1 cellular context compared by ENCODE assay signal in the genomic region with DNA sequence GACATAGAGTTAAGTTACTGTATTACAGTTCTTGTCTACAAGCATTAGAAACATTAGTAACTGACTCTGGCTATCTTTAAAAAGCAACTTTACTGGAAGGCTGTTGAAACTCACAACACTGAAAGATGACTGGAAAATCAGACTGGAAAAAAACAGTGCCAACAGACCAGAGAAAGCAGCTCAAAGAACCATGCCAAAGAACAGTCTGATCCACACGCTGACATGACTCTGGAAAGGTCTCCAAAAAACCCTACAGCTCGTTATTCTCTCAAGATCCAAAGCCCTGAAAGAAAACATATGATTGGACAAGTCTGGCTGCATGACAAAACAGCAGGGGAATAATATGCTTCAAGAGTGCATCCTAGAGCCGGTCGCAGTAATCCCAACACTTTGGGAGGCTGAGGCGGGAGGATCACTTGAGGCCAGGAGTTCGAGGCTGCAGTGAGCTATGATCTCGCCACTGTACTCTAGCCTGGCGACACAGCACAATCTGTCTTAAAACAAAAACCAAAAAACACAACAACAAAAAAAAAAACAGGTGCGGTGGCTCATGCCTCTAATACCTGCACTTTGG.
TF ChIP-seq lines count a peak whose summit lies in the region.

No MANE protein-coding gene starts in this region.

TF ChIP-seq in K562, 482 proteins besides CTCF, POLR2A, EP300 and RAD21 (continued from another document):
- TF ChIP-seq CREB3L1 (IDR thresholded peaks at IDR 0.05; ENCODE audit: borderline replicate concordance, low read depth) = no peak
- TF ChIP-seq, protein P1, sequence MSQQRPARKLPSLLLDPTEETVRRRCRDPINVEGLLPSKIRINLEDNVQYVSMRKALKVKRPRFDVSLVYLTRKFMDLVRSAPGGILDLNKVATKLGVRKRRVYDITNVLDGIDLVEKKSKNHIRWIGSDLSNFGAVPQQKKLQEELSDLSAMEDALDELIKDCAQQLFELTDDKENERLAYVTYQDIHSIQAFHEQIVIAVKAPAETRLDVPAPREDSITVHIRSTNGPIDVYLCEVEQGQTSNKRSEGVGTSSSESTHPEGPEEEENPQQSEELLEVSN (IDR thresholded peaks at IDR 0.05; ENCODE audit: borderline replicate concordance in 1 of 2, extremely low read depth in 1 of 2, insufficient read depth in 1 of 2, insufficient read length in 1 of 2, low read depth in 1 of 2, low read length in 1 of 2, poor library complexity in 1 of 2, severe bottlenecking in 1 of 2) = no peak
- no peak for TF ChIP-seq ATF1 (CRISPR knock-in tag; IDR thresholded peaks at IDR 0.05)
- TF ChIP-seq ATF1 (tag; IDR thresholded peaks at IDR 0.05) = no peak
- no peak for TF ChIP-seq DIDO1 (tag; IDR thresholded peaks at IDR 0.05; ENCODE audit: low read depth)
- TF ChIP-seq ZNF217 (CRISPR knock-in tag; IDR thresholded peaks at IDR 0.05) = no peak
- TF ChIP-seq MBD2 (IDR thresholded peaks at IDR 0.05; ENCODE audit: borderline replicate concordance, low read depth) = no peak
- no peak for TF ChIP-seq ELK3 (CRISPR knock-in tag; IDR thresholded peaks at IDR 0.05)
- TF ChIP-seq RFX7 (CRISPR knock-in tag; IDR thresholded peaks at IDR 0.05) = no peak
- no peak for TF ChIP-seq ARNT (IDR thresholded peaks at IDR 0.05)
